10 cellular contexts compared by ENCODE assay signal in the genomic region with DNA sequence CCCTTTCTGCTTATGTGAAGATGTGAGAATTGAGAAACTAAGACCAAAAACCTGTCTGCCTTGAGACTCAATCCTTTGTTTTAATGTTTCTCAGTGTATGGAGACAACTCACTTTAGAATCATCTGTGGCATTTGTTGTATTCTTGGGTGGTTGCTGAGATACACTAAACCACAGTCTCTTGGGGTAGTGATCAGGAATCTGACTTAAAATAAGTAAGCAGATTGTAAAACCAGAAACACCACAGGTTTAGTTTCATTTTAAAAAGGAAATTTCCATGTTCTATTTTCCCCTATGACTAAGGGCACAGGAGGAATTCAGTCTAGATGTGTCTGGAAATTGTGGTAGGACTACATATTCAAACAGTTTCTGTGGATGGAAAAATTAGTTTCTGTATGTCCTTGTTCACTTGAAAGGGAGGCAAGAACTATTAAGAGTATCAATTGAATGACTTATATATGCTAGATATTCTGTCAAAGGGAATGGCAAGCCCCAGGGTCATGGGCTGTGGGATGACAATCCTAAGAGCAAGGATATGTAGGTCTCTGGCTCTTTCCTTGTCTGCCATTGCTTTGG.
DNase-seq lines count a peak whose midpoint lies in the region; ATAC-seq and TF ChIP-seq lines count a peak whose summit lies in the region.
"Had no signal": no experiment of that assay in that cellular context is flagged by ENCODE, and none has a peak within 500 bp of the region (broad histone marks: within the 10 kb centered on the region; RNA-seq: fewer than 3 reads in every experiment).

No MANE protein-coding gene starts in this region.

- intact Hi-C loops in sciatic nerve (cut with DNase I): no loop called here

- H3K36me3 Mint-ChIP-seq in activated naive CD4-positive, alpha-beta T cell treated with anti-CD3 and anti-CD28 coated beads, Interleukin-2, amount 50 U/mL, for 72 hours: peaks cover 18 to 53% of the 10 kb centered on the region in 2 donors

- H3K27ac Mint-ChIP-seq in activated naive CD4-positive, alpha-beta T cell treated with anti-CD3 and anti-CD28 coated beads, Interleukin-2, amount 50 U/mL, for 72 hours: peak overlapping the region; percentile 40 to 68

- no peak overlapping the region for H3K4me3 ChIP-seq in GM12865 (ENCODE audit: low read depth, low read length)

- ATAC-seq in HG03045 (IDR thresholded peaks at IDR 0.05; ENCODE audit: unreplicated experiment): peak; percentile 50
- peak; percentile 94 to 97 for ATAC-seq in activated naive CD4-positive, alpha-beta T cell treated with anti-CD3 and anti-CD28 coated beads, Interleukin-2, amount 50 U/mL, for 72 hours
- ATAC-seq in sciatic nerve: no peak
- ATAC-seq in HG03469 (IDR thresholded peaks at IDR 0.05; ENCODE audit: unreplicated experiment): no peak

- TF ChIP-seq CTCF in GM12865 (IDR thresholded peaks at IDR 0.05; ENCODE audit: insufficient read depth, low read depth, low read length, missing control alignments): no peak

- DNase-seq in GM12865 (ENCODE audit: low read depth) (peak; percentile 12), myocyte (ENCODE audit: low read depth) (peak; percentile 87), sciatic nerve (ENCODE audit: low spot score) (no peak), HUDEP-2 (lab: John Stamatoyannopoulos, UW; ENCODE audit: unreplicated experiment in 76 of 76) (no peak)
- no peak for DNase-seq in activated naive CD4-positive, alpha-beta T cell treated with anti-CD3 and anti-CD28 coated beads, Interleukin-2, amount 50 U/mL, for 72 hours (ENCODE audit: low spot score in 2 of 2)
- DNase-seq in activated CD8-positive, alpha-beta memory T cell treated with anti-CD3 and anti-CD28 coated beads, Interleukin-2, amount 50 U/mL, for 4 hours: no peak
- DNase-seq: NCI-H1092 treated with DMSO at 0.1 percent for 48 hours, WERI-Rb-1 had no signal

- peaks cover 9 to 20% of the 10 kb centered on the region in 2 donors for H3K9me3 Mint-ChIP-seq in activated naive CD4-positive, alpha-beta T cell treated with anti-CD3 and anti-CD28 coated beads, Interleukin-2, amount 50 U/mL, for 72 hours

Comparison
In these comparisons a context has a peak if more than half of its experiments do, and no peak if none do; other contexts are left out.
1. DNase-seq: peak in GM12865 (single experiment) and myocyte (single experiment); none in activated naive CD4-positive, alpha-beta T cell treated with anti-CD3 and anti-CD28 coated beads, Interleukin-2, amount 50 U/mL, for 72 hours (0 of 2), sciatic nerve (single experiment), HUDEP-2 (0 of 76) and activated CD8-positive, alpha-beta memory T cell treated with anti-CD3 and anti-CD28 coated beads, Interleukin-2, amount 50 U/mL, for 4 hours (single experiment).
2. ATAC-seq: peak in HG03045 (single experiment) and activated naive CD4-positive, alpha-beta T cell treated with anti-CD3 and anti-CD28 coated beads, Interleukin-2, amount 50 U/mL, for 72 hours (2 of 2); none in sciatic nerve (single experiment) and HG03469 (single experiment).